8 cellular contexts compared by ENCODE assay signal in the genomic region with DNA sequence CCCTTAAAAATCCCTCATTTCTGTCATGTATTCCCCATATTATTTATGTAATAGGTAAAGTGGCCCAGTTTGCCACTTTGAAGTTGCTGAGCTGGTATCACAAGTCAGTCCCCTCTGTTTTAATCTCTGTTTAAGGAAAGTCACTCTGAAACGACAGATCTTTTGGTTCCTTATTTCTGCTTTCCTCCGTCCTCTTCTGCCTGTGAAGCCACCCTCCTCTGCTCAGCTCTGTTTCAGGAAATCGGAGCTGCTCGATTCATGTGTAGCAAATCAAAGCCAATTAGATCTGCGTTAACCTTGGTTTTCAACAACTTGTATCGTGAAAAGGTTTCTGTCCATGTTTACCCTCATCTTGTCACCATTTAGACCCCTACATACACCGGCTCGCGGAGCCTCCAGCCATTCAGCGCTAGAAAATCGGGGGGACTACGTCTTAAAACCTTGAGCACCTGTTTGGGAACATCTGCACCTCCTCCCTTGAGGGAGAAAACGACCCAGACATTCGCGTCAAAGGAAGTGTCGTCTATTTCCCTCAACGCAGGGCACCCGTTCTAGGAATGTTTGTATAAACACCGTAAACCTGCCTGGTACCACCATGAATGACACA. TPM values are rescaled to one million over a fixed set of nuclear protein-coding genes. Genes with fewer than 3 reads are reported as not detected.
DNase-seq lines count a peak whose midpoint lies in the region; ATAC-seq and TF ChIP-seq lines count a peak whose summit lies in the region.

No MANE protein-coding gene starts in this region.

- CTCF ChIA-PET in IMR-90 (lab: Yijun Ruan, JAX): interaction anchor here (0.5 to 0.7 kb wide), 3 partner anchors 42 to 935 kb away, joined by 3 to 4 read pairs (median 3); no protein-coding TSS in a partner anchor

- no peak for TF ChIP-seq RAD21 in IMR-90 (IDR thresholded peaks at IDR 0.05; ENCODE audit: low read length)

- in situ Hi-C loops in IMR-90 (cut with MboI; ENCODE audit: low sequenced_read_pairs): no loop called here

- peak overlapping the region; percentile 52; the same call in 1 of the 2 replicates for H3K56ac ChIP-seq in IMR-90 (ENCODE audit: extremely low read depth, insufficient read depth, low read length)

- H3K36me3 ChIP-seq in IMR-90 (ENCODE audit: control insufficient read depth, insufficient read depth, low read length) (peaks cover 2% of the 10 kb centered on the region; the same call in 1 of the 2 replicates), neutrophil (no peaks in the 10 kb centered on the region)

- no peaks in the 10 kb centered on the region for H3K9me3 ChIP-seq in IMR-90 (ENCODE audit: control insufficient read depth, insufficient read depth, low read length)
- H3K9me3 ChIP-seq in T-helper 17 cell (ENCODE audit: control insufficient read depth, low read length, poor library complexity, severe bottlenecking): no peaks in the 10 kb centered on the region
- no peaks in the 10 kb centered on the region for H3K9me3 ChIP-seq in neutrophil

- no peak for TF ChIP-seq POLR2A in IMR-90 (IDR thresholded peaks at IDR 0.05; ENCODE audit: low read depth, low read length)

- H3K4me3 Mint-ChIP-seq in T-helper 17 cell: peak overlapping the region; percentile 98

- H2BK5ac ChIP-seq in IMR-90 (ENCODE audit: low read depth, low read length, poor library complexity, severe bottlenecking): no peak overlapping the region

- no peak overlapping the region for H3K27ac ChIP-seq in IMR-90 (ENCODE audit: insufficient read depth, low read length)
- H3K27ac ChIP-seq in neutrophil: peak overlapping the region; percentile 82

- H3K79me1 ChIP-seq in IMR-90 (ENCODE audit: low read depth in 1 of 2, low read length in 2 of 2): peaks cover 4 to 28% of the 10 kb centered on the region in 2 experiments

- H2BK20ac ChIP-seq in IMR-90 (ENCODE audit: low read depth, low read length): peak overlapping the region; percentile 53; the same call in 1 of the 2 replicates

- H3K27ac Mint-ChIP-seq in T-helper 17 cell: peak overlapping the region; percentile 100

- peak overlapping the region; percentile 75 for H4K5ac ChIP-seq in IMR-90 (ENCODE audit: low read depth, low read length)

- peak overlapping the region; percentile 97 for H3K4me2 ChIP-seq in IMR-90 (ENCODE audit: low read depth, low read length)

- no peaks in the 10 kb centered on the region for H4K20me1 ChIP-seq in IMR-90 (ENCODE audit: insufficient read depth, low read length)

- H4K8ac ChIP-seq in IMR-90 (ENCODE audit: low read depth in 2 of 2, low read length in 2 of 2): peak overlapping the region; percentile 61 to 91

- peak overlapping the region; percentile 91 for H3K14ac ChIP-seq in IMR-90 (replicated peaks; ENCODE audit: low read depth, low read length)

- H3K4me3 ChIP-seq in IMR-90 (ENCODE audit: insufficient read depth, low read depth, low read length): peak overlapping the region; percentile 83
- peak overlapping the region; percentile 91 for H3K4me3 ChIP-seq in fibroblast of the aortic adventitia (ENCODE audit: low read depth, low read length)
- peak overlapping the region; percentile 74 to 76 for H3K4me3 ChIP-seq in neutrophil (ENCODE audit: low read depth in 1 of 2, low read length in 1 of 2)

- peaks cover 33% of the 10 kb centered on the region for H3K4me1 Mint-ChIP-seq in T-helper 17 cell

- H2BK15ac ChIP-seq in IMR-90 (ENCODE audit: low read depth, low read length): peak overlapping the region; percentile 69; the same call in 2 of the 3 replicates

- H3K23ac ChIP-seq in IMR-90 (ENCODE audit: low read depth, low read length): peak overlapping the region; percentile 74

- no TSS peak for BruUV-seq in IMR-90 (replicated peaks; lab: Mats Ljungman, UMichigan)

- H3K4me1 ChIP-seq in IMR-90 (ENCODE audit: control insufficient read depth, insufficient read depth, low read length) (no peaks in the 10 kb centered on the region), neutrophil (ENCODE audit: control insufficient read depth in 1 of 2, insufficient read depth in 1 of 2, low read depth in 1 of 2, low read length in 1 of 2) (peaks cover 17 to 18% of the 10 kb centered on the region in 2 experiments)

- H2AFZ ChIP-seq in IMR-90 (replicated peaks; ENCODE audit: low read length, poor library complexity): peak overlapping the region; percentile 96

- H3K18ac ChIP-seq in IMR-90 (ENCODE audit: low read depth, low read length): peak overlapping the region; percentile 35

- peak overlapping the region; percentile 43 for H3K9ac ChIP-seq in IMR-90 (ENCODE audit: low read depth, low read length)

- intact Hi-C loops in IMR-90 (cut with micrococcal nuclease): no loop called here

- peak; percentile 5 for DNase-seq in ELR (ENCODE audit: low read depth)
- peak; percentile 5 for DNase-seq in IMR-90
- no peak for DNase-seq in T-helper 17 cell
- DNase-seq in fibroblast of the aortic adventitia (ENCODE audit: low read depth): peak; percentile 16
- DNase-seq in glomerular visceral epithelial cell (ENCODE audit: extremely low spot score): no peak
- DNase-seq in stimulated activated CD4-positive, alpha-beta T cell treated with anti-CD3 and anti-CD28 coated beads, Interleukin-15, amount 100 ng/mL, for 24 hours: no peak

- dilution Hi-C loops in IMR-90 (cut with HindIII; ENCODE audit: low sequenced_read_pairs, unreplicated experiment): no loop called here

- POLR2A ChIA-PET in IMR-90 (lab: Charles Lee; ENCODE audit: unreplicated experiment): no interaction called here

- H3K4ac ChIP-seq in IMR-90 (ENCODE audit: low read depth, low read length): peak overlapping the region; percentile 70

- no peak overlapping the region for H2AK5ac ChIP-seq in IMR-90 (ENCODE audit: low read depth, low read length)

- 6% methylated on average over 8 of the region's 19 CpGs; no CpG with 5 or more reads in 1 of the 2 experiments for WGBS in IMR-90 (ENCODE audit: extremely low coverage in 2 of 2, insufficient read length in 1 of 2), 2 experiments

- H2BK120ac ChIP-seq in IMR-90 (ENCODE audit: low read depth, low read length): peak overlapping the region; percentile 75

- no peak for TF ChIP-seq CTCF in IMR-90 (conservative IDR thresholded peaks at IDR 0.05; ENCODE audit: low read depth, low read length)
- TF ChIP-seq CTCF in fibroblast of the aortic adventitia (IDR thresholded peaks at IDR 0.05; ENCODE audit: insufficient read depth, low read length): no peak
- TF ChIP-seq CTCF in neutrophil (IDR thresholded peaks at IDR 0.05): no peak

- peak overlapping the region; percentile 68 for H4K91ac ChIP-seq in IMR-90 (ENCODE audit: insufficient read depth, low read depth, low read length)

- peaks cover 6% of the 10 kb centered on the region for H3K27me3 Mint-ChIP-seq in T-helper 17 cell

- H3K27me3 ChIP-seq in IMR-90 (ENCODE audit: control insufficient read depth, insufficient read depth, low read length) (peaks cover 18% of the 10 kb centered on the region), neutrophil (peaks cover 5% of the 10 kb centered on the region)

- ATAC-seq in GM21526 (IDR thresholded peaks at IDR 0.05; ENCODE audit: low FRiP score, unreplicated experiment) (peak; percentile 31), IMR-90 (ENCODE audit: low read depth) (peak; percentile 5), T-helper 17 cell (peak; percentile 43)

- peak overlapping the region; percentile 74 for H2AK9ac ChIP-seq in IMR-90 (replicated peaks; ENCODE audit: low read depth, low read length, poor library complexity)

- H3K9me1 ChIP-seq in IMR-90 (ENCODE audit: insufficient read depth, low read length): no peaks in the 10 kb centered on the region

- H3K36me3 Mint-ChIP-seq in T-helper 17 cell (ENCODE audit: low read depth): peaks cover 6% of the 10 kb centered on the region

TF ChIP-seq in IMR-90, 13 proteins besides CTCF, POLR2A, EP300 and RAD21:
- no peak for TF ChIP-seq MXI1 (IDR thresholded peaks at IDR 0.05; ENCODE audit: borderline replicate concordance, low read depth, low read length)
- no peak for TF ChIP-seq BHLHE40 (IDR thresholded peaks at IDR 0.05; ENCODE audit: low read depth, low read length)
- TF ChIP-seq MAFK (IDR thresholded peaks at IDR 0.05; ENCODE audit: low read depth, low read length): no peak
- TF ChIP-seq RFX5 (IDR thresholded peaks at IDR 0.05; ENCODE audit: low read depth, low read length): no peak
- TF ChIP-seq, protein P1, sequence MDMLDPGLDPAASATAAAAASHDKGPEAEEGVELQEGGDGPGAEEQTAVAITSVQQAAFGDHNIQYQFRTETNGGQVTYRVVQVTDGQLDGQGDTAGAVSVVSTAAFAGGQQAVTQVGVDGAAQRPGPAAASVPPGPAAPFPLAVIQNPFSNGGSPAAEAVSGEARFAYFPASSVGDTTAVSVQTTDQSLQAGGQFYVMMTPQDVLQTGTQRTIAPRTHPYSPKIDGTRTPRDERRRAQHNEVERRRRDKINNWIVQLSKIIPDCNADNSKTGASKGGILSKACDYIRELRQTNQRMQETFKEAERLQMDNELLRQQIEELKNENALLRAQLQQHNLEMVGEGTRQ (IDR thresholded peaks at IDR 0.05; ENCODE audit: low read depth, low read length): no peak

RNA-seq across cellular contexts. Expression of a gene that starts 0.6 kb away (rescaled TPM):
- total RNA-seq in IMR-90 (2012; rRNA removed) (21.3 and 44.2 TPM in 2 replicates), T-helper 17 cell (10 to 100 TPM; 24.7 to 29.7 TPM), fibroblast of the aortic adventitia (ENCODE audit: low replicate concordance) (18.3 and 43.8 TPM in 2 replicates)
- 17.8 and 21.7 TPM in 2 replicates for polyA plus RNA-seq in IMR-90 (2012; rRNA removed)
- polyA plus RNA-seq in IMR-90 (2012; cell fraction: cytosol; rRNA removed): 2.9 and 6.6 TPM in 2 replicates
- 2.6 and 10.8 TPM in 2 replicates for polyA plus RNA-seq in IMR-90 (2012; cell fraction: nucleus; rRNA removed; ENCODE audit: low replicate concordance)

Comparison
In these comparisons a context has a peak if more than half of its experiments do, and no peak if none do; other contexts are left out.
1. DNase-seq: peak in ELR (single experiment), IMR-90 (single experiment) and fibroblast of the aortic adventitia (single experiment); none in T-helper 17 cell (0 of 3), glomerular visceral epithelial cell (single experiment) and stimulated activated CD4-positive, alpha-beta T cell treated with anti-CD3 and anti-CD28 coated beads, Interleukin-15, amount 100 ng/mL, for 24 hours (single experiment).
2. Peak in every context shown above with its lines, with median percentiles within 50 percentile points of each other: ATAC-seq and H3K4me3 ChIP-seq.